ENCODE assay signal across 9 cellular contexts in genomic region chr4:39975488-39976089, GRCh38. TPM values are rescaled to one million over a fixed set of nuclear protein-coding genes. Genes with fewer than 3 reads are reported as not detected.
DNase-seq lines count a peak whose midpoint lies in the region; ATAC-seq, FAIRE-seq and TF ChIP-seq lines count a peak whose summit lies in the region.
"Had no signal": no experiment of that assay in that cellular context is flagged by ENCODE, and none has a peak within 500 bp of the region (broad histone marks: within the 10 kb centered on the region; RNA-seq: fewer than 3 reads in every experiment).

No MANE protein-coding gene starts in this region.

- intact Hi-C loops in activated T-helper 2 cell treated with anti-CD3 and anti-CD28 coated beads, Interferon-gamma antibody, Interleukin-2, Interleukin-4, amounts not matched to agents 10 μg/mL and 5 μg/mL and 100 μg/mL, durations not matched to agents 14 hours and 24 hours and 36 hours (cut with micrococcal nuclease) = loop anchor here (1.0 to 5.0 kb wide), 7 partner anchors 43 to 517 kb away; partner anchors contain the start of genes LIAS, RPL9 and SMIM14
- intact Hi-C loops in kidney (cut with DNase I) = no loop called here
- intact Hi-C loops in tibial artery (cut with DNase I; ENCODE audit: low total_unique reads) = loop anchor here (5.0 kb wide), 1 partner anchor 503 kb away; no protein-coding TSS in a partner anchor

- H3K9me3 Mint-ChIP-seq in activated naive CD4-positive, alpha-beta T cell treated with anti-CD3 and anti-CD28 coated beads, Interleukin-2, amount 10 ng/mL, durations not matched to agents 7 days and 5 days = no peaks in the 10 kb centered on the region
- H3K9me3 Mint-ChIP-seq in activated T-helper 2 cell treated with anti-CD3 and anti-CD28 coated beads, Interferon-gamma antibody, Interleukin-2, Interleukin-4, amounts not matched to agents 10 μg/mL and 5 μg/mL and 100 μg/mL, durations not matched to agents 14 hours and 24 hours and 36 hours = no peaks in the 10 kb centered on the region

- H3K27ac Mint-ChIP-seq in activated naive CD4-positive, alpha-beta T cell treated with anti-CD3 and anti-CD28 coated beads, Interleukin-2, amount 10 ng/mL, durations not matched to agents 7 days and 5 days = peak overlapping the region; percentile 1
- H3K27ac Mint-ChIP-seq in activated T-helper 2 cell treated with anti-CD3 and anti-CD28 coated beads, Interferon-gamma antibody, Interleukin-2, Interleukin-4, amounts not matched to agents 10 μg/mL and 5 μg/mL and 100 μg/mL, durations not matched to agents 14 hours and 24 hours and 36 hours = peak overlapping the region; percentile 1

- H3K27ac ChIP-seq in kidney (ENCODE audit: low read depth in 2 of 2, low read length in 2 of 2) (no peak overlapping the region), tibial artery (peak overlapping the region; percentile 90 to 96)

- DNase-seq in activated naive CD4-positive, alpha-beta T cell treated with anti-CD3 and anti-CD28 coated beads, Interleukin-2, amount 10 ng/mL, durations not matched to agents 7 days and 5 days = no peak
- DNase-seq in activated naive CD4-positive, alpha-beta T cell treated with anti-CD3 and anti-CD28 coated beads, Interleukin-2, amount 50 U/mL, for 16 hours = no peak
- no peak for DNase-seq in activated T-helper 2 cell treated with anti-CD3 and anti-CD28 coated beads, Interferon-gamma antibody, Interleukin-2, Interleukin-4, amounts not matched to agents 10 μg/mL and 5 μg/mL and 100 μg/mL, durations not matched to agents 14 hours and 24 hours and 36 hours (ENCODE audit: low spot score)
- DNase-seq in kidney (no peak), tibial artery (peak in 1 of 2 donors; percentile 19), AG20443 (ENCODE audit: low spot score) (no peak), H4 (ENCODE audit: low spot score) (no peak)

- H3K9me3 ChIP-seq in kidney (ENCODE audit: control insufficient read depth in 1 of 2, low read length in 2 of 2) (no peaks in the 10 kb centered on the region), tibial artery (no peaks in the 10 kb centered on the region)
- H3K9me3 ChIP-seq: mucosa of descending colon had no signal

- peaks cover 9 to 11% of the 10 kb centered on the region in 2 donors for H3K4me1 ChIP-seq in kidney (ENCODE audit: control insufficient read depth in 1 of 2, insufficient read depth in 1 of 2, low read depth in 1 of 2, low read length in 2 of 2)
- H3K4me1 ChIP-seq in tibial artery = peaks cover 0 to 22% (median 15%) of the 10 kb centered on the region in 4 donors

- H3K4me3 Mint-ChIP-seq in activated naive CD4-positive, alpha-beta T cell treated with anti-CD3 and anti-CD28 coated beads, Interleukin-2, amount 10 ng/mL, durations not matched to agents 7 days and 5 days = peak overlapping the region; percentile 90
- H3K4me3 Mint-ChIP-seq in activated T-helper 2 cell treated with anti-CD3 and anti-CD28 coated beads, Interferon-gamma antibody, Interleukin-2, Interleukin-4, amounts not matched to agents 10 μg/mL and 5 μg/mL and 100 μg/mL, durations not matched to agents 14 hours and 24 hours and 36 hours (ENCODE audit: low read depth) = peak overlapping the region; percentile 93

- CTCF ChIA-PET in activated naive CD4-positive, alpha-beta T cell treated with anti-CD3 and anti-CD28 coated beads, Interleukin-2, amount 10 ng/mL, durations not matched to agents 7 days and 5 days (lab: Charles Lee) = interaction anchor here (0.7 to 3.5 kb wide), 7 partner anchors 11 to 506 kb away, joined by 3 to 12 read pairs (median 3); partner anchors contain the start of gene UBE2K

- no peak for FAIRE-seq in kidney (lab: Jason Lieb, UNC)

- no peak for ATAC-seq in GM19351 (IDR thresholded peaks at IDR 0.05; ENCODE audit: unreplicated experiment)

- no peaks in the 10 kb centered on the region for H3K27me3 Mint-ChIP-seq in activated naive CD4-positive, alpha-beta T cell treated with anti-CD3 and anti-CD28 coated beads, Interleukin-2, amount 10 ng/mL, durations not matched to agents 7 days and 5 days
- no peaks in the 10 kb centered on the region for H3K27me3 Mint-ChIP-seq in activated T-helper 2 cell treated with anti-CD3 and anti-CD28 coated beads, Interferon-gamma antibody, Interleukin-2, Interleukin-4, amounts not matched to agents 10 μg/mL and 5 μg/mL and 100 μg/mL, durations not matched to agents 14 hours and 24 hours and 36 hours (ENCODE audit: low read depth)

- H3K4me1 Mint-ChIP-seq in activated naive CD4-positive, alpha-beta T cell treated with anti-CD3 and anti-CD28 coated beads, Interleukin-2, amount 10 ng/mL, durations not matched to agents 7 days and 5 days = peaks cover 50% of the 10 kb centered on the region
- peaks cover 26% of the 10 kb centered on the region for H3K4me1 Mint-ChIP-seq in activated T-helper 2 cell treated with anti-CD3 and anti-CD28 coated beads, Interferon-gamma antibody, Interleukin-2, Interleukin-4, amounts not matched to agents 10 μg/mL and 5 μg/mL and 100 μg/mL, durations not matched to agents 14 hours and 24 hours and 36 hours (ENCODE audit: low read depth)

- H3K36me3 ChIP-seq in kidney (ENCODE audit: control insufficient read depth in 1 of 2, insufficient read depth in 2 of 2, low read length in 2 of 2) = peaks cover 6 to 7% of the 10 kb centered on the region in 2 donors
- H3K36me3 ChIP-seq in tibial artery = peaks cover 0 to 25% (median 6%) of the 10 kb centered on the region in 3 donors

- peaks cover 31% of the 10 kb centered on the region for H3K36me3 Mint-ChIP-seq in activated naive CD4-positive, alpha-beta T cell treated with anti-CD3 and anti-CD28 coated beads, Interleukin-2, amount 10 ng/mL, durations not matched to agents 7 days and 5 days
- peaks cover 41% of the 10 kb centered on the region for H3K36me3 Mint-ChIP-seq in activated T-helper 2 cell treated with anti-CD3 and anti-CD28 coated beads, Interferon-gamma antibody, Interleukin-2, Interleukin-4, amounts not matched to agents 10 μg/mL and 5 μg/mL and 100 μg/mL, durations not matched to agents 14 hours and 24 hours and 36 hours (ENCODE audit: low read depth)

- H3K4me3 ChIP-seq in kidney (ENCODE audit: low read length in 2 of 2) (peak overlapping the region; percentile 50 to 65), tibial artery (peak overlapping the region in 1 of 2 donors; percentile 97)

- H3K9ac ChIP-seq in kidney (ENCODE audit: low read length in 2 of 2) = peak overlapping the region; percentile 43 to 99

- TF ChIP-seq CTCF in kidney (IDR thresholded peaks at IDR 0.05; ENCODE audit: borderline replicate concordance, extremely low read depth, insufficient read depth) (no peak), tibial artery (IDR thresholded peaks at IDR 0.05) (no peak)

- no peaks in the 10 kb centered on the region for H3K27me3 ChIP-seq in tibial artery

RNA-seq across cellular contexts. Expression of gene PDS5A, which starts 2.1 kb away (rescaled TPM):
- 117 and 120 TPM in 2 replicates for total RNA-seq in activated T-helper 2 cell treated with anti-CD3 and anti-CD28 coated beads, Interferon-gamma antibody, Interleukin-2, Interleukin-4, amounts not matched to agents 10 μg/mL and 5 μg/mL and 100 μg/mL, durations not matched to agents 14 hours and 24 hours and 36 hours
- 59.8 TPM for total RNA-seq in kidney
- polyA plus RNA-seq in kidney (ENCODE audit: insufficient read depth, low read depth, low replicate concordance) = 13.1 TPM
- 37.0 and 48.0 TPM in 2 replicates for total RNA-seq in H4 (2014; rRNA removed; shearing (Covaris generic))

Comparison
In these comparisons a context has a peak if more than half of its experiments do, and no peak if none do; other contexts are left out.
1. H3K27ac ChIP-seq: peak in tibial artery (2 of 2); none in kidney (0 of 2).